ENCODE assay signal across 29 cellular contexts in the genomic region with DNA sequence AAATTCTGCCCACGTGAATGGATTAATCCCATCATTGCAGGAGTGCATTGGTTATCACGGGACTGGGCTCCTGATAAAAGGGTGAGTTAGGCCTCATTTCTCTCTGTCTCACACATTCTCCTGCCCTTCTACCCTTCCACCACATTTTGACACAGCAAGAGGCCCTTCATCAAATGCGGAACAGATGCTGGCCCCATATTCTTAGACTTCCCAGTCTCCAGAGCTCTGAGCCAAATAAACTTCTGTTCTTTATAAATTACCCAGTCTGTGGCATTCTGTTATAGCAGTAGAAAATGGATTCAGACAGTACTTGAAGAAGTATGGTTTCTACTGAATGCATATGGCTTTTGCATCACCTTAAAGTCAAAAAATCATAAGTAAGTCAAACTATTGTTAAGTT.
"Had no signal": no experiment of that assay in that cellular context is flagged by ENCODE, and none has a peak within 500 bp of the region (broad histone marks: within the 10 kb centered on the region; RNA-seq: fewer than 3 reads in every experiment).

No MANE protein-coding gene starts in this region.

- H3K36me3 Mint-ChIP-seq: activated CD4-positive, alpha-beta memory T cell treated with anti-CD3 and anti-CD28 coated beads for 36 hours; activated CD8-positive, alpha-beta memory T cell treated with anti-CD3 and anti-CD28 coated beads, Interleukin-2, amount 10 ng/mL, durations not matched to agents 7 days and 5 days; activated naive CD4-positive, alpha-beta T cell treated with anti-CD3 and anti-CD28 coated beads, Interleukin-2, amount 50 U/mL, for 24 hours; activated naive CD8-positive, alpha-beta T cell treated with anti-CD3 and anti-CD28 coated beads, Interleukin-2, amount 10 ng/mL, durations not matched to agents 7 days and 5 days had no signal

- H3K27ac Mint-ChIP-seq: activated CD4-positive, alpha-beta memory T cell treated with anti-CD3 and anti-CD28 coated beads for 36 hours; activated CD4-positive, alpha-beta T cell treated with anti-CD3 and anti-CD28 coated beads for 36 hours; activated CD4-positive, alpha-beta T cell treated with anti-CD3 and anti-CD28 coated beads, Interleukin-2, amount 10 ng/mL, durations not matched to agents 24 days and 14 days; activated CD8-positive, alpha-beta memory T cell treated with anti-CD3 and anti-CD28 coated beads, Interleukin-2, amount 10 ng/mL, durations not matched to agents 7 days and 5 days; activated CD8-positive, alpha-beta T cell treated with anti-CD3 and anti-CD28 coated beads, Interleukin-2, amount 10 ng/mL, durations not matched to agents 7 days and 5 days; activated naive CD4-positive, alpha-beta T cell treated with anti-CD3 and anti-CD28 coated beads for 36 hours; activated naive CD4-positive, alpha-beta T cell treated with anti-CD3 and anti-CD28 coated beads, Interleukin-2, amount 50 U/mL, for 24 hours; activated naive CD8-positive, alpha-beta T cell treated with anti-CD3 and anti-CD28 coated beads, Interleukin-2, amount 10 ng/mL, durations not matched to agents 7 days and 5 days; activated T-helper 1 cell treated with anti-CD3 and anti-CD28 coated beads, Interleukin-12 subunit alpha, Interleukin-12 subunit beta, Interleukin-2, Interleukin-4 antibody, amounts not matched to agents 30 ng/mL and 10 ng/mL and 1 ng/mL, durations not matched to agents 14 hours and 24 hours and 36 hours; activated T-helper 2 cell treated with anti-CD3 and anti-CD28 coated beads, Interferon-gamma antibody, Interleukin-2, Interleukin-4, amounts not matched to agents 10 μg/mL and 5 μg/mL and 100 μg/mL, durations not matched to agents 14 hours and 24 hours and 36 hours; dendritic cell treated with granulocyte-macrophage colony-stimulating factor and Interleukin-4, amounts not matched to agents 40 ng/mL and 50 ng/mL, for 4 days; endodermal cell had no signal

- H3K36me3 ChIP-seq: ascending aorta, brain microvascular endothelial cell, gastroesophageal sphincter, heart right ventricle had no signal

- H3K27me3 Mint-ChIP-seq: activated naive CD4-positive, alpha-beta T cell treated with anti-CD3 and anti-CD28 coated beads, Interleukin-2, amount 50 U/mL, for 24 hours; dendritic cell treated with granulocyte-macrophage colony-stimulating factor and Interleukin-4, amounts not matched to agents 40 ng/mL and 50 ng/mL, for 4 days had no signal

- H3K27me3 ChIP-seq: ascending aorta, brain microvascular endothelial cell, dorsolateral prefrontal cortex, gastroesophageal sphincter, heart right ventricle had no signal

- DNase-seq: activated CD4-positive, alpha-beta memory T cell treated with anti-CD3 and anti-CD28 coated beads for 36 hours; activated CD4-positive, alpha-beta T cell treated with anti-CD3 and anti-CD28 coated beads for 36 hours; activated CD4-positive, alpha-beta T cell treated with anti-CD3 and anti-CD28 coated beads, Interleukin-2, amount 10 ng/mL, durations not matched to agents 24 days and 14 days; activated CD4-positive, CD25-positive, alpha-beta regulatory T cell; activated CD4-positive, CD25-positive, alpha-beta regulatory T cell treated with anti-CD3 and anti-CD28 coated beads, Interleukin-2, amount 50 U/mL, for 72 hours; activated CD8-positive, alpha-beta memory T cell treated with anti-CD3 and anti-CD28 coated beads, Interleukin-2, amount 10 ng/mL, durations not matched to agents 7 days and 5 days; activated CD8-positive, alpha-beta memory T cell treated with anti-CD3 and anti-CD28 coated beads, Interleukin-2, amount 50 U/mL, for 4 hours; activated CD8-positive, alpha-beta T cell treated with anti-CD3 and anti-CD28 coated beads, Interleukin-2, amount 10 ng/mL, durations not matched to agents 7 days and 5 days; activated effector memory CD4-positive, alpha-beta T cell treated with anti-CD3 and anti-CD28 coated beads, Interleukin-2, amount 50 U/mL, for 16 hours; activated naive CD4-positive, alpha-beta T cell treated with anti-CD3 and anti-CD28 coated beads for 36 hours; activated naive CD8-positive, alpha-beta T cell treated with anti-CD3 and anti-CD28 coated beads, Interleukin-2, amount 10 ng/mL, durations not matched to agents 7 days and 5 days; activated T-cell treated with anti-CD3 and anti-CD28 coated beads, Interleukin-2, amount 50 U/mL, for 1 hour; activated T-cell treated with anti-CD3 and anti-CD28 coated beads, Interleukin-2, amount 50 U/mL, for 48 hours; brain microvascular endothelial cell; dorsolateral prefrontal cortex; effector memory CD4-positive, alpha-beta T cell; endodermal cell; foreskin melanocyte; heart right ventricle; T-helper 2 cell had no signal

- ATAC-seq: activated CD4-positive, alpha-beta T cell treated with anti-CD3 and anti-CD28 coated beads for 36 hours; activated CD8-positive, alpha-beta memory T cell treated with anti-CD3 and anti-CD28 coated beads, Interleukin-2, amount 10 ng/mL, durations not matched to agents 7 days and 5 days; activated CD8-positive, alpha-beta T cell treated with anti-CD3 and anti-CD28 coated beads, Interleukin-2, amount 10 ng/mL, durations not matched to agents 7 days and 5 days; esophagus mucosa; gastroesophageal sphincter; heart right ventricle had no signal

- H3K4me3 ChIP-seq: ascending aorta, coronary artery, dorsolateral prefrontal cortex, gastroesophageal sphincter, heart right ventricle had no signal

- H3K4me3 Mint-ChIP-seq: activated CD4-positive, alpha-beta memory T cell treated with anti-CD3 and anti-CD28 coated beads for 36 hours; activated CD4-positive, alpha-beta T cell treated with anti-CD3 and anti-CD28 coated beads for 36 hours; activated CD4-positive, alpha-beta T cell treated with anti-CD3 and anti-CD28 coated beads, Interleukin-2, amount 10 ng/mL, durations not matched to agents 24 days and 14 days; activated CD8-positive, alpha-beta memory T cell treated with anti-CD3 and anti-CD28 coated beads, Interleukin-2, amount 10 ng/mL, durations not matched to agents 7 days and 5 days; activated CD8-positive, alpha-beta T cell treated with anti-CD3 and anti-CD28 coated beads, Interleukin-2, amount 10 ng/mL, durations not matched to agents 7 days and 5 days; activated naive CD4-positive, alpha-beta T cell treated with anti-CD3 and anti-CD28 coated beads for 36 hours; activated naive CD4-positive, alpha-beta T cell treated with anti-CD3 and anti-CD28 coated beads, Interleukin-2, amount 50 U/mL, for 24 hours; activated naive CD8-positive, alpha-beta T cell treated with anti-CD3 and anti-CD28 coated beads, Interleukin-2, amount 10 ng/mL, durations not matched to agents 7 days and 5 days; activated T-helper 1 cell treated with anti-CD3 and anti-CD28 coated beads, Interleukin-12 subunit alpha, Interleukin-12 subunit beta, Interleukin-2, Interleukin-4 antibody, amounts not matched to agents 30 ng/mL and 10 ng/mL and 1 ng/mL, durations not matched to agents 14 hours and 24 hours and 36 hours; central memory CD8-positive, alpha-beta T cell; dendritic cell treated with granulocyte-macrophage colony-stimulating factor and Interleukin-4, amounts not matched to agents 40 ng/mL and 50 ng/mL, for 4 days; endodermal cell had no signal

- H3K4me1 Mint-ChIP-seq: activated CD4-positive, alpha-beta T cell treated with anti-CD3 and anti-CD28 coated beads for 36 hours; activated CD4-positive, alpha-beta T cell treated with anti-CD3 and anti-CD28 coated beads, Interleukin-2, amount 10 ng/mL, durations not matched to agents 24 days and 14 days; activated CD8-positive, alpha-beta memory T cell treated with anti-CD3 and anti-CD28 coated beads, Interleukin-2, amount 10 ng/mL, durations not matched to agents 7 days and 5 days; activated naive CD4-positive, alpha-beta T cell treated with anti-CD3 and anti-CD28 coated beads, Interleukin-2, amount 50 U/mL, for 24 hours; activated naive CD8-positive, alpha-beta T cell treated with anti-CD3 and anti-CD28 coated beads, Interleukin-2, amount 10 ng/mL, durations not matched to agents 7 days and 5 days; central memory CD8-positive, alpha-beta T cell; endodermal cell had no signal

- H3K27ac ChIP-seq: ascending aorta, brain microvascular endothelial cell, coronary artery, dorsolateral prefrontal cortex, gastroesophageal sphincter, heart right ventricle had no signal

- H3K9me3 ChIP-seq: ascending aorta, gastroesophageal sphincter, heart right ventricle had no signal

- H3K4me1 ChIP-seq: ascending aorta, gastroesophageal sphincter, heart right ventricle had no signal

- H3K9me3 Mint-ChIP-seq: activated CD4-positive, alpha-beta memory T cell treated with anti-CD3 and anti-CD28 coated beads for 36 hours; activated CD4-positive, alpha-beta T cell treated with anti-CD3 and anti-CD28 coated beads, Interleukin-2, amount 10 ng/mL, durations not matched to agents 24 days and 14 days; activated naive CD4-positive, alpha-beta T cell treated with anti-CD3 and anti-CD28 coated beads for 36 hours; activated naive CD4-positive, alpha-beta T cell treated with anti-CD3 and anti-CD28 coated beads, Interleukin-2, amount 50 U/mL, for 24 hours; activated naive CD8-positive, alpha-beta T cell treated with anti-CD3 and anti-CD28 coated beads, Interleukin-2, amount 10 ng/mL, durations not matched to agents 7 days and 5 days; activated T-helper 1 cell treated with anti-CD3 and anti-CD28 coated beads, Interleukin-12 subunit alpha, Interleukin-12 subunit beta, Interleukin-2, Interleukin-4 antibody, amounts not matched to agents 30 ng/mL and 10 ng/mL and 1 ng/mL, durations not matched to agents 14 hours and 24 hours and 36 hours; activated T-helper 2 cell treated with anti-CD3 and anti-CD28 coated beads, Interferon-gamma antibody, Interleukin-2, Interleukin-4, amounts not matched to agents 10 μg/mL and 5 μg/mL and 100 μg/mL, durations not matched to agents 14 hours and 24 hours and 36 hours; central memory CD8-positive, alpha-beta T cell; dendritic cell treated with granulocyte-macrophage colony-stimulating factor and Interleukin-4, amounts not matched to agents 40 ng/mL and 50 ng/mL, for 4 days; endodermal cell had no signal
